Comparison of ENCODE assay signal across 20 cellular contexts in the genomic region with DNA sequence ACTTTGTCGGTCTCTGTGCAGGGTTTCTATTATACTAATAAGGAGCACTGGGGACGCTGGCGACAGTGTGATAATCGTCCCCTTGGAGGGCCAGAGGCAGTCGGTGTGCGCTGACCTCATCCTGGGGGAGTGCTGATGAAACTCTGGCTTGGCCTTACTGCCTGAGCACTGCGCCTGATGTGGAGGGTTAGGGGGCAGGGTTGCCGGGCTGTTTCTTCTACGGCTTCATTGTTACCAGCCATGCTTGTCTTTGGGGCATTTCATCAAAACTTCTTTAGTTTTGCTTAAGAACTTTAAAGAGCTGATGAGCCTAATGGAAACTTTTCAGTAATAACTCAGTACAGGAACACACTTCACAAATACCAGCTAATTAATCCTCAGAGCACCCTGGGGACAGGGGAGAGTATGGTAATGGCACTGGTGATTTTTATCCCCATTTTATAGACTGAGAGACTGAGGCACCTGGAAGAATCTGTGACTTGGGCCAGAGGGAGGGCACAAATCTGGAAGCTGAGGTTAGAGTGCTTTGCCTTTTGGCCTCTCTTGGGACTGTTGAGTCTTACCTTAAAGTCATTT.
DNase-seq lines count a peak whose midpoint lies in the region; ATAC-seq and TF ChIP-seq lines count a peak whose summit lies in the region.
"Had no signal": no experiment of that assay in that cellular context is flagged by ENCODE, and none has a peak within 500 bp of the region (broad histone marks: within the 10 kb centered on the region; RNA-seq: fewer than 3 reads in every experiment).

No MANE protein-coding gene starts in this region.

- H3K9me3 ChIP-seq in BE2C (no peaks in the 10 kb centered on the region), ectodermal cell (ENCODE audit: control insufficient read depth, low read length) (no peaks in the 10 kb centered on the region)
- H3K9me3 ChIP-seq: esophagus muscularis mucosa, transverse colon had no signal

- POLR2A ChIA-PET in naive thymus-derived CD8-positive, alpha-beta T cell (lab: Charles Lee), result no interaction called here

- H3K27ac ChIP-seq in ectodermal cell (ENCODE audit: insufficient read depth, low read depth, low read length, poor library complexity, severe bottlenecking), result peak overlapping the region; percentile 77
- H3K27ac ChIP-seq: esophagus muscularis mucosa, transverse colon had no signal

- H3K36me3 ChIP-seq in BE2C (no peaks in the 10 kb centered on the region), H7 (replicated peaks; ENCODE audit: control insufficient read depth, insufficient read depth, low read length) (no peaks in the 10 kb centered on the region), ectodermal cell (ENCODE audit: control insufficient read depth, insufficient read depth, low read length) (no peaks in the 10 kb centered on the region)
- H3K36me3 ChIP-seq: esophagus muscularis mucosa, transverse colon had no signal

- DNase-seq in BE2C (peak; percentile 49), H7 (peak; percentile 53), C1 segment of cervical spinal cord (lab: John Stamatoyannopoulos, UW) (no peak)
- DNase-seq in naive thymus-derived CD8-positive, alpha-beta T cell, result no peak
- no peak for DNase-seq in stimulated activated CD4-positive, alpha-beta T cell treated with anti-CD3 and anti-CD28 coated beads, Interleukin-2, amount 100 ng/mL, for 24 hours
- DNase-seq: activated CD4-positive, alpha-beta T cell treated with anti-CD3 and anti-CD28 coated beads for 36 hours; activated T-cell treated with anti-CD3 and anti-CD28 coated beads, Interleukin-2, amount 50 U/mL, for 4 hours; anterior cingulate cortex; cortex of kidney; DND-41; NCI-H1694; NCI-H526 treated with DMSO at 0.1 percent for 48 hours; stimulated activated CD4-positive, alpha-beta T cell treated with anti-CD3 and anti-CD28 coated beads, Interleukin-15, amount 100 ng/mL, for 24 hours; transverse colon had no signal

- H3K27ac Mint-ChIP-seq in naive thymus-derived CD8-positive, alpha-beta T cell, result peak overlapping the region in 6 of 10 donors; percentile 0 to 63 (median 38)
- H3K27ac Mint-ChIP-seq: activated CD4-positive, alpha-beta T cell treated with anti-CD3 and anti-CD28 coated beads for 36 hours; T-helper 1 cell treated with Interleukin-12 subunit alpha and Interleukin-12 subunit beta and Interleukin-4 antibody, amounts not matched to agents 30 μg/mL and 1 μg/mL, for 36 hours had no signal

- H3K4me3 ChIP-seq in BE2C (ENCODE audit: low read depth, low read length) (no peak overlapping the region), H7 (ENCODE audit: insufficient read depth, low read depth, low read length) (no peak overlapping the region), ectodermal cell (ENCODE audit: insufficient read depth, low read depth, low read length) (no peak overlapping the region)
- H3K4me3 ChIP-seq: esophagus muscularis mucosa, lung, transverse colon had no signal

- H3K4me3 Mint-ChIP-seq in naive thymus-derived CD8-positive, alpha-beta T cell, result no peak overlapping the region
- H3K4me3 Mint-ChIP-seq: activated CD4-positive, alpha-beta T cell treated with anti-CD3 and anti-CD28 coated beads for 36 hours; activated T-cell treated with anti-CD3 and anti-CD28 coated beads, Interleukin-2, amount 50 U/mL, for 4 hours; T-helper 1 cell treated with Interleukin-12 subunit alpha and Interleukin-12 subunit beta and Interleukin-4 antibody, amounts not matched to agents 30 μg/mL and 1 μg/mL, for 36 hours had no signal

- H3K9me3 Mint-ChIP-seq in naive thymus-derived CD8-positive, alpha-beta T cell, result no peaks in the 10 kb centered on the region
- H3K9me3 Mint-ChIP-seq: activated T-cell treated with anti-CD3 and anti-CD28 coated beads, Interleukin-2, amount 50 U/mL, for 4 hours; T-helper 1 cell treated with Interleukin-12 subunit alpha and Interleukin-12 subunit beta and Interleukin-4 antibody, amounts not matched to agents 30 μg/mL and 1 μg/mL, for 36 hours had no signal

- no peaks in the 10 kb centered on the region for H3K27me3 ChIP-seq in BE2C
- H3K27me3 ChIP-seq in H7 (ENCODE audit: control insufficient read depth, insufficient read depth, low read length), result no peaks in the 10 kb centered on the region
- H3K27me3 ChIP-seq in ectodermal cell (ENCODE audit: control insufficient read depth, insufficient read depth, low read length, poor library complexity, severe bottlenecking), result no peaks in the 10 kb centered on the region
- H3K27me3 ChIP-seq: esophagus muscularis mucosa, transverse colon had no signal

- peaks cover 8% of the 10 kb centered on the region for H3K4me1 ChIP-seq in BE2C
- H3K4me1 ChIP-seq in ectodermal cell (ENCODE audit: control insufficient read depth, insufficient read depth, low read length), result peaks cover 10% of the 10 kb centered on the region
- H3K4me1 ChIP-seq: transverse colon had no signal

- no peak for TF ChIP-seq CTCF in BE2C (IDR thresholded peaks at IDR 0.05; ENCODE audit: low read depth, low read length)

- H3K27me3 Mint-ChIP-seq in naive thymus-derived CD8-positive, alpha-beta T cell, result no peaks in the 10 kb centered on the region
- H3K27me3 Mint-ChIP-seq: activated CD4-positive, alpha-beta T cell treated with anti-CD3 and anti-CD28 coated beads for 36 hours had no signal

- no peak for ATAC-seq in naive thymus-derived CD8-positive, alpha-beta T cell
- no peak for ATAC-seq in GM19328 (IDR thresholded peaks at IDR 0.05; ENCODE audit: unreplicated experiment)
- ATAC-seq in HG03439 (IDR thresholded peaks at IDR 0.05; ENCODE audit: unreplicated experiment), result no peak
- ATAC-seq: activated CD4-positive, alpha-beta T cell treated with anti-CD3 and anti-CD28 coated beads for 36 hours; activated T-cell treated with anti-CD3 and anti-CD28 coated beads, Interleukin-2, amount 50 U/mL, for 4 hours had no signal

- WGBS in ectodermal cell, 2 experiments, result 78 to 82% methylated on average over 9 of the region's 9 CpGs

- H3K36me3 Mint-ChIP-seq in naive thymus-derived CD8-positive, alpha-beta T cell, result peaks cover 0 to 16% (median 0%) of the 10 kb centered on the region in 3 donors

- H3K4me1 Mint-ChIP-seq in naive thymus-derived CD8-positive, alpha-beta T cell, result peaks cover 20 to 23% (median 21%) of the 10 kb centered on the region in 4 donors

Comparison
In these comparisons a context has a peak if more than half of its experiments do, and no peak if none do; other contexts are left out.
1. DNase-seq: peak in BE2C (single experiment) and H7 (single experiment); none in naive thymus-derived CD8-positive, alpha-beta T cell (0 of 10), C1 segment of cervical spinal cord (0 of 14) and stimulated activated CD4-positive, alpha-beta T cell treated with anti-CD3 and anti-CD28 coated beads, Interleukin-2, amount 100 ng/mL, for 24 hours (0 of 2).